ENCODE assay signal across 8 cellular contexts in genomic region chr12:118061876-118062791, GRCh38. TPM values are rescaled to one million over a fixed set of nuclear protein-coding genes. Genes with fewer than 3 reads are reported as not detected.
DNase-seq lines count a peak whose midpoint lies in the region; ATAC-seq and TF ChIP-seq lines count a peak whose summit lies in the region.

No MANE protein-coding gene starts in this region.

- TF ChIP-seq EP300 in ovary (IDR thresholded peaks at IDR 0.05) = no peak

- H3K36me3 ChIP-seq in left ventricle myocardium inferior = no peaks in the 10 kb centered on the region
- no peaks in the 10 kb centered on the region for H3K36me3 ChIP-seq in ovary

- peaks cover 62% of the 10 kb centered on the region for H3K4me1 ChIP-seq in left ventricle myocardium inferior
- H3K4me1 ChIP-seq in ovary (ENCODE audit: insufficient read depth) = peaks cover 7% of the 10 kb centered on the region

- ATAC-seq in GM18870 (IDR thresholded peaks at IDR 0.05; ENCODE audit: unreplicated experiment) (no peak), HG02938 (IDR thresholded peaks at IDR 0.05; ENCODE audit: unreplicated experiment) (no peak)

- TF ChIP-seq CTCF in left ventricle myocardium inferior (IDR thresholded peaks at IDR 0.05; ENCODE audit: borderline replicate concordance) (no peak), ovary (IDR thresholded peaks at IDR 0.05) (no peak)

- 1% methylated on average over 41 of the region's 41 CpGs for WGBS in ovary, 3 donors

- H3K27me3 ChIP-seq in left ventricle myocardium inferior (ENCODE audit: low read depth) = no peaks in the 10 kb centered on the region
- no peaks in the 10 kb centered on the region for H3K27me3 ChIP-seq in ovary

- peak overlapping the region; percentile 100 for H3K27ac ChIP-seq in left ventricle myocardium inferior (replicated peaks)
- peak overlapping the region; percentile 95 to 98 for H3K27ac ChIP-seq in ovary

- H3K4me3 ChIP-seq in left ventricle myocardium inferior (peak overlapping the region; percentile 88), ovary (peak overlapping the region; percentile 88)

- H3K9me3 ChIP-seq in left ventricle myocardium inferior (replicated peaks) = no peaks in the 10 kb centered on the region
- H3K9me3 ChIP-seq in ovary = no peaks in the 10 kb centered on the region

- intact Hi-C loops in left ventricle myocardium inferior (cut with micrococcal nuclease) (no loop called here), ovary (cut with DNase I) (loop anchor here in 2 of 4 donors (5.0 to 10.0 kb wide), 2 partner anchors 40 to 73 kb away; partner anchors contain the start of genes PEBP1 (in 1 of the 2) and VSIG10 (in 1 of the 2))

- DNase-seq in 8988T = peak; percentile 63
- peak; percentile 51 for DNase-seq in GDM1 (lab: John Stamatoyannopoulos, UW)
- peak; percentile 67 for DNase-seq in NCI-H2107 treated with DMSO at 0.1 percent for 48 hours (lab: John Stamatoyannopoulos, UW; ENCODE audit: unreplicated experiment)
- DNase-seq in amygdala (lab: John Stamatoyannopoulos, UW) = peak in 30 of 56 donors; percentile 3 to 63 (median 24)
- DNase-seq in left ventricle myocardium inferior = peak; percentile 29
- DNase-seq in ovary = peak; percentile 41 to 60 (median 49)

- no peak for TF ChIP-seq POLR2A in ovary (IDR thresholded peaks at IDR 0.05)

RNA-seq across cellular contexts. Expression of gene WSB2, which starts 1.2 kb away (rescaled TPM):
- 100 TPM for total RNA-seq in left ventricle myocardium inferior
- total RNA-seq in ovary = 10 to 100 TPM; 16.2 to 40.9 (median 31.9) TPM
- 10 to 100 TPM; 14.8 to 51.0 TPM for polyA plus RNA-seq in ovary

RNA-seq across cellular contexts. Expression of gene VSIG10, which starts 41.7 kb away (rescaled TPM):
- 12.1 TPM for total RNA-seq in left ventricle myocardium inferior
- total RNA-seq in ovary = 10 to 100 TPM; 24.7 to 33.6 (median 27.8) TPM
- 10 to 100 TPM; 22.2 to 29.1 TPM for polyA plus RNA-seq in ovary

RNA-seq across cellular contexts. Expression of gene RFC5, which starts 45.6 kb away (rescaled TPM):
- total RNA-seq in left ventricle myocardium inferior (4.4 TPM), ovary (10 to 100 TPM; 13.0 to 20.9 (median 14.9) TPM)
- 10 to 100 TPM; 15.9 to 20.6 TPM for polyA plus RNA-seq in ovary
